In genomic region chr4:39655866-39656265, GRCh38 we compare ENCODE assay signal across 15 cellular contexts. TPM values are rescaled to one million over a fixed set of nuclear protein-coding genes. Genes with fewer than 3 reads are reported as not detected.
DNase-seq lines count a peak whose midpoint lies in the region; ATAC-seq, FAIRE-seq and TF ChIP-seq lines count a peak whose summit lies in the region.
"Had no signal": no experiment of that assay in that cellular context is flagged by ENCODE, and none has a peak within 500 bp of the region (broad histone marks: within the 10 kb centered on the region; RNA-seq: fewer than 3 reads in every experiment).

No MANE protein-coding gene starts in this region.

- H3K27me3 ChIP-seq in pancreas: no peaks in the 10 kb centered on the region
- H3K27me3 ChIP-seq: hepatocyte, SJCRH30 had no signal

- DNase-seq in AG09319 (ENCODE audit: extremely low read depth, low read depth) (peak; percentile 69), fibroblast of mammary gland (ENCODE audit: low read depth) (peak; percentile 93), pancreas (peak in 1 of 6 donors; percentile 18), HTR-8/SVneo (ENCODE audit: insufficient read length, low spot score) (no peak), NCI-H1417 treated with DMSO at 0.1 percent for 48 hours (lab: John Stamatoyannopoulos, UW) (no peak)
- no peak for DNase-seq in stimulated activated CD4-positive, alpha-beta T cell treated with anti-CD3 and anti-CD28 coated beads, Interleukin-4, amount 100 ng/mL, for 4 hours
- DNase-seq: activated CD8-positive, alpha-beta T cell treated with anti-CD3 and anti-CD28 coated beads for 36 hours; activated gamma-delta T cell treated with Interleukin-2 at 50 U/mL for 16 hours; KG1; NCI-H1930; SJCRH30 had no signal

- H3K4me1 ChIP-seq in pancreas: peaks cover 0 to 6% (median 4%) of the 10 kb centered on the region in 3 donors
- H3K4me1 ChIP-seq: SJCRH30 had no signal

- H3K4me3 ChIP-seq in fibroblast of mammary gland (ENCODE audit: control insufficient read depth, low read depth, low read length) (no peak overlapping the region), pancreas (no peak overlapping the region)
- H3K4me3 ChIP-seq: hepatocyte, SJCRH30 had no signal

- WGBS in pancreas, 2 donors: 34 to 43% methylated on average over 3 of the region's 3 CpGs

- peak overlapping the region in 1 of 4 donors; percentile 12 for H3K27ac ChIP-seq in pancreas
- H3K27ac ChIP-seq: hepatocyte, SJCRH30 had no signal

- intact Hi-C loops in pancreas (cut with DNase I): no loop called here

- ATAC-seq in HG02870 (IDR thresholded peaks at IDR 0.05; ENCODE audit: unreplicated experiment): peak; percentile 62
- peak; percentile 67 to 92 (median 78) for ATAC-seq in pancreas
- no peak for ATAC-seq in HG02588 (IDR thresholded peaks at IDR 0.05; ENCODE audit: unreplicated experiment)
- ATAC-seq: activated CD8-positive, alpha-beta T cell treated with anti-CD3 and anti-CD28 coated beads for 36 hours had no signal

- no peaks in the 10 kb centered on the region for H3K9me3 ChIP-seq in pancreas

- FAIRE-seq in pancreas (lab: Jason Lieb, UNC) (no peak), HTR-8/SVneo (lab: Jason Lieb, UNC) (no peak)
- FAIRE-seq: endometrium had no signal

- H3K36me3 ChIP-seq in pancreas: no peaks in the 10 kb centered on the region
- H3K36me3 ChIP-seq: SJCRH30 had no signal

- no peak for TF ChIP-seq CTCF in AG09319 (IDR thresholded peaks at IDR 0.05; ENCODE audit: low read depth, low read length)
- TF ChIP-seq CTCF in fibroblast of mammary gland (conservative IDR thresholded peaks at IDR 0.05; ENCODE audit: control insufficient read depth, insufficient read depth, low read depth, low read length): no peak
- TF ChIP-seq CTCF in pancreas (IDR thresholded peaks at IDR 0.05): no peak

RNA-seq across cellular contexts. Expression of gene SMIM14, which starts 17.2 kb away (rescaled TPM):
- total RNA-seq in pancreas: 10 to 100 TPM; 41.5 to 53.6 (median 46.9) TPM
- polyA plus RNA-seq in pancreas: 10 to 100 TPM; 14.3 to 22.6 TPM

RNA-seq across cellular contexts. Expression of gene UBE2K, which starts 42.1 kb away (rescaled TPM):
- total RNA-seq in pancreas: 10 to 100 TPM; 15.8 to 32.4 (median 24.8) TPM
- 10 to 100 TPM; 14.1 to 18.2 TPM for polyA plus RNA-seq in pancreas

Comparison
In these comparisons a context has a peak if more than half of its experiments do, and no peak if none do; other contexts are left out.
1. DNase-seq: peak in AG09319 (single experiment) and fibroblast of mammary gland (single experiment); none in stimulated activated CD4-positive, alpha-beta T cell treated with anti-CD3 and anti-CD28 coated beads, Interleukin-4, amount 100 ng/mL, for 4 hours (0 of 2), HTR-8/SVneo (single experiment) and NCI-H1417 treated with DMSO at 0.1 percent for 48 hours (single experiment).